17 cellular contexts compared by ENCODE assay signal in the genomic region with DNA sequence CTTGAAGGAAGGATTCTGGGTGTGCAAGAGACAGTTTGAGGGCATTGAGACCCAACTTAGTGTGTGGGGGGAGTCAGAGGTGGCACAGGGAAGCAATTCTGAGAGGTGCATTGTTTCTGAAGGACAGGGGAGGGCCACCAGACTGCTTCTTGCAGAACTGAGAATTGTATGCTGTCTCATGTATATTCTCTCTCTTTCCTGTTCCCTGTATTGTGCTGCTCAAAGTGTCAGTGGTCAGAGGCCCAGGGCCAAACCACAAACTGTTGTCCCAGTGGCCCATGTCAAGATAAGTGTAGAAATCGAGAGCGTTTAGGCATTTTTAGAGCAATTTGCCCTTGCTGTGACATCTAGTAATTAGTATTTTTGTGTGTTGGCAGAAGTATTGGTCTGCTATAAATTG.
DNase-seq lines count a peak whose midpoint lies in the region; ATAC-seq and TF ChIP-seq lines count a peak whose summit lies in the region.
"Had no signal": no experiment of that assay in that cellular context is flagged by ENCODE, and none has a peak within 500 bp of the region (broad histone marks: within the 10 kb centered on the region; RNA-seq: fewer than 3 reads in every experiment).

No MANE protein-coding gene starts in this region.

- H3K27me3 ChIP-seq in naive thymus-derived CD4-positive, alpha-beta T cell (ENCODE audit: control insufficient read depth in 2 of 2, insufficient read depth in 2 of 2, low read length in 2 of 2), result no peaks in the 10 kb centered on the region

- POLR2A ChIA-PET in naive thymus-derived CD4-positive, alpha-beta T cell (lab: Charles Lee), result no interaction called here

- ATAC-seq in GM19372 (IDR thresholded peaks at IDR 0.05; ENCODE audit: low read depth, unreplicated experiment) (peak; percentile 71), HG03025 (IDR thresholded peaks at IDR 0.05; ENCODE audit: low FRiP score, unreplicated experiment) (peak; percentile 82), SK-N-SH treated with all-trans-retinoic acid at 6 μM for 48 hours (no peak), GM21737 (IDR thresholded peaks at IDR 0.05; ENCODE audit: unreplicated experiment) (no peak)
- ATAC-seq in naive thymus-derived CD4-positive, alpha-beta T cell, result peak; percentile 42
- ATAC-seq: psoas muscle; stimulated activated naive CD8-positive, alpha-beta T cell treated with anti-CD3 and anti-CD28 coated beads, Interleukin-15, Interleukin-2, amounts not matched to agents 100 U/mL and 50 U/mL, for 24 hours had no signal

- H3K27me3 Mint-ChIP-seq in naive thymus-derived CD4-positive, alpha-beta T cell, result peaks cover 0 to 6% (median 0%) of the 10 kb centered on the region in 5 donors
- H3K27me3 Mint-ChIP-seq in activated T-cell treated with anti-CD3 and anti-CD28 coated beads, Interleukin-2, amount 50 U/mL, for 24 hours, result no peaks in the 10 kb centered on the region
- H3K27me3 Mint-ChIP-seq: CD4-positive, alpha-beta memory T cell had no signal

- H3K36me3 Mint-ChIP-seq in naive thymus-derived CD4-positive, alpha-beta T cell, result no peaks in the 10 kb centered on the region
- no peaks in the 10 kb centered on the region for H3K36me3 Mint-ChIP-seq in activated T-cell treated with anti-CD3 and anti-CD28 coated beads, Interleukin-2, amount 50 U/mL, for 24 hours (ENCODE audit: low read depth)
- H3K36me3 Mint-ChIP-seq: CD4-positive, alpha-beta memory T cell had no signal

- no peaks in the 10 kb centered on the region for H3K9me3 ChIP-seq in naive thymus-derived CD4-positive, alpha-beta T cell (ENCODE audit: control insufficient read depth in 2 of 3, low read length in 3 of 3)
- H3K9me3 ChIP-seq: psoas muscle had no signal

- H3K27ac ChIP-seq in naive thymus-derived CD4-positive, alpha-beta T cell (ENCODE audit: low read depth, low read length), result no peak overlapping the region
- H3K27ac ChIP-seq: psoas muscle, SK-N-MC had no signal

- peaks cover 0 to 1% (median 0%) of the 10 kb centered on the region in 7 donors for H3K4me1 Mint-ChIP-seq in naive thymus-derived CD4-positive, alpha-beta T cell
- H3K4me1 Mint-ChIP-seq in activated T-cell treated with anti-CD3 and anti-CD28 coated beads, Interleukin-2, amount 50 U/mL, for 24 hours (ENCODE audit: low read depth), result no peaks in the 10 kb centered on the region
- H3K4me1 Mint-ChIP-seq: CD4-positive, alpha-beta memory T cell had no signal

- intact Hi-C loops in naive thymus-derived CD4-positive, alpha-beta T cell (cut with micrococcal nuclease), result no loop called here

- H3K9me3 Mint-ChIP-seq in naive thymus-derived CD4-positive, alpha-beta T cell, result peaks cover 0 to 19% (median 2%) of the 10 kb centered on the region in 11 donors
- H3K9me3 Mint-ChIP-seq in activated T-cell treated with anti-CD3 and anti-CD28 coated beads, Interleukin-2, amount 50 U/mL, for 24 hours, result peaks cover 5% of the 10 kb centered on the region

- H3K36me3 ChIP-seq in naive thymus-derived CD4-positive, alpha-beta T cell (ENCODE audit: control insufficient read depth in 2 of 3, insufficient read depth in 3 of 3, low read length in 3 of 3), result no peaks in the 10 kb centered on the region

- CTCF ChIA-PET in naive thymus-derived CD4-positive, alpha-beta T cell (lab: Charles Lee), result no interaction called here

- no peak overlapping the region for H3K4me3 Mint-ChIP-seq in naive thymus-derived CD4-positive, alpha-beta T cell
- H3K4me3 Mint-ChIP-seq in activated T-cell treated with anti-CD3 and anti-CD28 coated beads, Interleukin-2, amount 50 U/mL, for 24 hours, result no peak overlapping the region
- H3K4me3 Mint-ChIP-seq: CD4-positive, alpha-beta memory T cell had no signal

- no peaks in the 10 kb centered on the region for H3K4me1 ChIP-seq in naive thymus-derived CD4-positive, alpha-beta T cell (ENCODE audit: control insufficient read depth in 2 of 2, insufficient read depth in 2 of 2, low read length in 2 of 2)
- H3K4me1 ChIP-seq: psoas muscle had no signal

- no peak overlapping the region for H3K27ac Mint-ChIP-seq in naive thymus-derived CD4-positive, alpha-beta T cell
- H3K27ac Mint-ChIP-seq in activated T-cell treated with anti-CD3 and anti-CD28 coated beads, Interleukin-2, amount 50 U/mL, for 24 hours, result no peak overlapping the region
- H3K27ac Mint-ChIP-seq: CD4-positive, alpha-beta memory T cell had no signal

- H3K4me3 ChIP-seq in naive thymus-derived CD4-positive, alpha-beta T cell (ENCODE audit: low read length), result no peak overlapping the region
- H3K4me3 ChIP-seq: psoas muscle, SK-N-MC had no signal

- peak; percentile 79 to 96 for DNase-seq in NOMO-1 (lab: John Stamatoyannopoulos, UW; ENCODE audit: unreplicated experiment in 2 of 2)
- DNase-seq in naive thymus-derived CD4-positive, alpha-beta T cell, result no peak
- DNase-seq in activated T-cell treated with anti-CD3 and anti-CD28 coated beads, Interleukin-2, amount 50 U/mL, for 24 hours, result no peak
- DNase-seq: activated CD4-positive, alpha-beta T cell treated with anti-CD3 and anti-CD28 coated beads, Interleukin-2, amount 50 U/mL, for 1 hour; activated naive CD4-positive, alpha-beta T cell; CD4-positive, alpha-beta memory T cell; central memory CD4-positive, alpha-beta T cell; midbrain; NCI-H774; psoas muscle; stimulated activated CD4-positive, alpha-beta T cell treated with anti-CD3 and anti-CD28 coated beads, Interleukin-2, amount 100 ng/mL, for 48 hours; stimulated activated naive CD8-positive, alpha-beta T cell treated with anti-CD3 and anti-CD28 coated beads, Interleukin-15, Interleukin-2, amounts not matched to agents 100 U/mL and 50 U/mL, for 24 hours had no signal

TF ChIP-seq in SK-N-SH treated with all-trans-retinoic acid at 6 μM for 48 hours, 23 proteins besides CTCF, POLR2A, EP300 and RAD21:
- TF ChIP-seq GLIS3 (CRISPR knock-in tag; IDR thresholded peaks at IDR 0.05) (no peak), ZNF8 (CRISPR knock-in tag; IDR thresholded peaks at IDR 0.05) (no peak)
- TF ChIP-seq, protein P1, sequence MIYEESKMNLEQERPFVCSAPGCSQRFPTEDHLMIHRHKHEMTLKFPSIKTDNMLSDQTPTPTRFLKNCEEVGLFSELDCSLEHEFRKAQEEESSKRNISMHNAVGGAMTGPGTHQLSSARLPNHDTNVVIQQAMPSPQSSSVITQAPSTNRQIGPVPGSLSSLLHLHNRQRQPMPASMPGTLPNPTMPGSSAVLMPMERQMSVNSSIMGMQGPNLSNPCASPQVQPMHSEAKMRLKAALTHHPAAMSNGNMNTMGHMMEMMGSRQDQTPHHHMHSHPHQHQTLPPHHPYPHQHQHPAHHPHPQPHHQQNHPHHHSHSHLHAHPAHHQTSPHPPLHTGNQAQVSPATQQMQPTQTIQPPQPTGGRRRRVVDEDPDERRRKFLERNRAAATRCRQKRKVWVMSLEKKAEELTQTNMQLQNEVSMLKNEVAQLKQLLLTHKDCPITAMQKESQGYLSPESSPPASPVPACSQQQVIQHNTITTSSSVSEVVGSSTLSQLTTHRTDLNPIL (CRISPR knock-in tag; IDR thresholded peaks at IDR 0.05; ENCODE audit: low read depth), result no peak
TF ChIP-seq in SK-N-SH treated with all-trans-retinoic acid at 6 μM for 48 hours: peak in this region for 0.

Comparison
In these comparisons a context has a peak if more than half of its experiments do, and no peak if none do; other contexts are left out.
1. ATAC-seq: peak in GM19372 (single experiment), HG03025 (single experiment) and naive thymus-derived CD4-positive, alpha-beta T cell (single experiment); none in SK-N-SH treated with all-trans-retinoic acid at 6 μM for 48 hours (single experiment) and GM21737 (single experiment).
2. DNase-seq: peak in NOMO-1 (2 of 2); none in naive thymus-derived CD4-positive, alpha-beta T cell (0 of 9) and activated T-cell treated with anti-CD3 and anti-CD28 coated beads, Interleukin-2, amount 50 U/mL, for 24 hours (single experiment).